8 cellular contexts compared by ENCODE assay signal in genomic region chr1:47333578-47333921, GRCh38. TPM values are rescaled to one million over a fixed set of nuclear protein-coding genes. Genes with fewer than 3 reads are reported as not detected.
A peak's percentile ranks its signal among the peaks of the same experiment; 100 is the strongest.
DNase-seq lines count a peak whose midpoint lies in the region; ATAC-seq and TF ChIP-seq lines count a peak whose summit lies in the region.

Gene CMPK1 (plus strand): TSS chr1:47333790. CDS start chr1:47333946, 156 bp downstream.

- peak within 1 kb of the TSS; percentile 95 for H3K27ac Mint-ChIP-seq in activated CD4-positive, alpha-beta T cell treated with anti-CD3 and anti-CD28 coated beads, Interleukin-2, amount 10 ng/mL, durations not matched to agents 7 days and 5 days

- H3K4me1 Mint-ChIP-seq in activated CD4-positive, alpha-beta T cell treated with anti-CD3 and anti-CD28 coated beads, Interleukin-2, amount 10 ng/mL, durations not matched to agents 7 days and 5 days: peaks cover 17% of the 10 kb centered on the region

- TF ChIP-seq CTCF in C4-2B (conservative IDR thresholded peaks at IDR 0.05): peak; percentile 18
- TF ChIP-seq CTCF in liver (IDR thresholded peaks at IDR 0.05; ENCODE audit: low read depth, low read length, missing input control): no peak

- POLR2A ChIA-PET in activated CD4-positive, alpha-beta T cell treated with anti-CD3 and anti-CD28 coated beads, Interleukin-2, amount 10 ng/mL, durations not matched to agents 7 days and 5 days (lab: Charles Lee): interaction anchor here (0.6 to 1.1 kb wide), 4 partner anchors 16 to 842 kb away, joined by 3 to 10 read pairs (median 3); partner anchors contain the start of gene STIL

- peaks cover 5% of the 10 kb centered on the region for H3K36me3 Mint-ChIP-seq in activated CD4-positive, alpha-beta T cell treated with anti-CD3 and anti-CD28 coated beads, Interleukin-2, amount 10 ng/mL, durations not matched to agents 7 days and 5 days (ENCODE audit: low read depth)

- DNase-seq in NCI-H526 (lab: John Stamatoyannopoulos, UW) (peak; percentile 72 to 89), dermis blood vessel endothelial cell (peak; percentile 91)
- peak; percentile 79 for DNase-seq in activated CD4-positive, alpha-beta T cell treated with anti-CD3 and anti-CD28 coated beads, Interleukin-2, amount 10 ng/mL, durations not matched to agents 7 days and 5 days
- peak; percentile 81 for DNase-seq in stimulated activated CD4-positive, alpha-beta T cell treated with anti-CD3 and anti-CD28 coated beads, Interleukin-4, amount 100 ng/mL, for 24 hours

- no peaks in the 10 kb centered on the region for H3K27me3 ChIP-seq in liver (ENCODE audit: control insufficient read depth in 4 of 4, insufficient read depth in 4 of 4, low read length in 3 of 4)

- ATAC-seq in GM19351 (IDR thresholded peaks at IDR 0.05; ENCODE audit: unreplicated experiment): peak; percentile 79
- ATAC-seq in HG03469 (IDR thresholded peaks at IDR 0.05; ENCODE audit: unreplicated experiment): peak; percentile 68

- peak within 1 kb of the TSS; percentile 94 for H3K27ac ChIP-seq in C4-2B
- peak within 1 kb of the TSS; percentile 99 for H3K27ac ChIP-seq in liver (ENCODE audit: low read depth in 1 of 2, low read length in 2 of 2)

- under 1% methylated on average over 40 of the region's 40 CpGs for WGBS in liver

- TF ChIP-seq RAD21 in liver (IDR thresholded peaks at IDR 0.05): peak; percentile 28 to 59

- peak within 1 kb of the TSS; percentile 86 to 95 (median 93) for H3K4me3 ChIP-seq in liver (ENCODE audit: low read depth in 1 of 3, low read length in 3 of 3)

- H3K27me3 Mint-ChIP-seq in activated CD4-positive, alpha-beta T cell treated with anti-CD3 and anti-CD28 coated beads, Interleukin-2, amount 10 ng/mL, durations not matched to agents 7 days and 5 days: no peaks in the 10 kb centered on the region

- peak within 1 kb of the TSS; percentile 70 to 97 for H3K9ac ChIP-seq in liver (ENCODE audit: low read depth in 1 of 2, low read length in 2 of 2)

- peaks cover 0 to 2% (median 0%) of the 10 kb centered on the region in 4 donors for H3K36me3 ChIP-seq in liver (ENCODE audit: control insufficient read depth in 4 of 4, insufficient read depth in 3 of 4, low read depth in 1 of 4, low read length in 3 of 4)

- peaks cover 6 to 16% (median 12%) of the 10 kb centered on the region in 4 donors for H3K4me1 ChIP-seq in liver (ENCODE audit: control insufficient read depth in 4 of 4, insufficient read depth in 4 of 4, low read length in 3 of 4)

- no peaks in the 10 kb centered on the region for H3K9me3 ChIP-seq in liver (ENCODE audit: control insufficient read depth in 4 of 4, low read length in 3 of 4)

- H3K4me3 Mint-ChIP-seq in activated CD4-positive, alpha-beta T cell treated with anti-CD3 and anti-CD28 coated beads, Interleukin-2, amount 10 ng/mL, durations not matched to agents 7 days and 5 days: peak within 1 kb of the TSS; percentile 93

- CTCF ChIA-PET in activated CD4-positive, alpha-beta T cell treated with anti-CD3 and anti-CD28 coated beads, Interleukin-2, amount 10 ng/mL, durations not matched to agents 7 days and 5 days (lab: Charles Lee): interaction anchor here (0.7 to 2.9 kb wide), 7 partner anchors 9 to 104 kb away, joined by 3 to 12 read pairs (median 6); partner anchors contain the start of gene STIL

- no peaks in the 10 kb centered on the region for H3K9me3 Mint-ChIP-seq in activated CD4-positive, alpha-beta T cell treated with anti-CD3 and anti-CD28 coated beads, Interleukin-2, amount 10 ng/mL, durations not matched to agents 7 days and 5 days

TF ChIP-seq in liver, 16 proteins besides CTCF, POLR2A, EP300 and RAD21:
- TF ChIP-seq YY1 (IDR thresholded peaks at IDR 0.05) (peak; percentile 49), GABPA (IDR thresholded peaks at IDR 0.05 in 1 of 2, conservative IDR thresholded peaks at IDR 0.05 in 1 of 2) (peak in 1 of 2 donors; percentile 41), RXRA (IDR thresholded peaks at IDR 0.05) (peak in 1 of 2 donors; percentile 20), ZBTB33 (IDR thresholded peaks at IDR 0.05) (no peak), SP1 (IDR thresholded peaks at IDR 0.05) (peak; percentile 28), HNF4A (conservative IDR thresholded peaks at IDR 0.05) (no peak), REST (IDR thresholded peaks at IDR 0.05) (peak; percentile 71)

RNA-seq across cellular contexts. Expression of gene CMPK1, which starts in this region (rescaled TPM):
- total RNA-seq in activated CD4-positive, alpha-beta T cell treated with anti-CD3 and anti-CD28 coated beads, Interleukin-2, amount 10 ng/mL, durations not matched to agents 7 days and 5 days: 100 to 1,000 TPM in 1 of 2 experiments, 10 to 100 TPM in 1; 90.8 to 108 TPM
- total RNA-seq in dermis blood vessel endothelial cell: 112 and 130 TPM in 2 replicates
- 100 to 1,000 TPM in 1 of 2 donors, 10 to 100 TPM in 1; 66.8 to 146 TPM for total RNA-seq in liver
- polyA plus RNA-seq in liver: 10 to 100 TPM; 74.5 to 99.5 TPM

Comparison
In these comparisons a context has a peak if more than half of its experiments do, and no peak if none do; other contexts are left out.
1. Peak in every context shown above with its lines: DNase-seq, ATAC-seq, H3K4me3 ChIP-seq and H3K27ac ChIP-seq.